ENCODE assay signal across 8 cellular contexts in the genomic region with DNA sequence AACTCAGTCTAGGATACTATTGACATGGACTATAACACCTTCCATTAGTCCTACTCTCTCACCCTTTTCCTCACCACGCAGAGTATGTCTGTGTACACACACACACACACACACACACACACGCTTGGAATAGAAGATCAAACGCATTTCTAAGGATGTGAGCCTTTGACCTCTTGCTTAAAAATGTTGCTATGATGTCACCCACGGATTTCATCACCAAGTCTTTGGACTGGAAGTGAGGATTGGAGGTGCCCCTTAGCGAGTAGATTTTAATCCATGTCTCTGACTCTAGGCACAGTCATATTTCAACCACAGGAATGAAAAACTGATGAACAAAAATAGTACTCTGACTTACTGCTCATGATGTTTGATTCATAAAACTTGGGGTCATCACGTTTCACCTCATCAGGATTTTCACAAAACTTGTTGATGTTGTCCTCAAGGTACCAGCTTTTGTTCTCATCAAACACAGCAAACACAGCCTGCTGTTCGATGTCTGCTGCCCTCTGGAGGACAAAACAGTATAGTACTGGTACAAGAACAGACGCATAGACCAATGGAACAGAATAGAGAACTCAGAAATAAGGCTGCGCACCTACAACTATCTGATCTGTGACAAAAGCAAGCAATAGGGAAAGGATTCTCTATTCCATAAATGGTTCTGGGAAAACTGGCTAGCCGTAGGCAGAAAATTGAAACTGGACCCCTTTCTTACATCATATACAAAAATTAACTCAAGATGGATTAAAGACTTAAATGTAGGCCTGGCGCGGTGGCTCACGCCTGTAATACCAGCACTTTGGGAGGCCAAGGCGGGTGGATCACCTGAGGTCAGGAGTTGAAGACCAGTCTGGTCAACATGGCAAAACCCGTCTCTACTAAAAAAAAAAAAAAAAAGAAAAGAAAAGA. TPM values are rescaled to one million over a fixed set of nuclear protein-coding genes. Genes with fewer than 3 reads are reported as not detected.
DNase-seq lines count a peak whose midpoint lies in the region; ATAC-seq and TF ChIP-seq lines count a peak whose summit lies in the region.

No MANE protein-coding gene starts in this region.

- H3K4me1 Mint-ChIP-seq in H9, result 0 out of 4 replicates have a peak, but pooled peaks cover 2 to 5% of the 10 kb centered on the region in 2 experiments

- no peak overlapping the region for H3K4ac ChIP-seq in H9 (ENCODE audit: low read depth, low read length)

- H3K4me3 Mint-ChIP-seq in H9, result no peak overlapping the region

- no peaks in the 10 kb centered on the region for H3K23me2 ChIP-seq in H9 (ENCODE audit: insufficient read length, low read depth, low read length, poor library complexity, severe bottlenecking)

- no peaks in the 10 kb centered on the region for H3K27me3 Mint-ChIP-seq in H9 (ENCODE audit: low read depth)

- H3K9me3 ChIP-seq in H9 (ENCODE audit: control insufficient read depth, low read depth, low read length) (no peaks in the 10 kb centered on the region), mammary epithelial cell (replicated peaks; ENCODE audit: insufficient read depth, low read length) (no peaks in the 10 kb centered on the region)

- H2BK12ac ChIP-seq in H9 (ENCODE audit: insufficient read length, low read depth, low read length), result no peak overlapping the region

- H3K4me1 ChIP-seq in H9 (ENCODE audit: insufficient read depth, low read length) (no peaks in the 10 kb centered on the region), mammary epithelial cell (ENCODE audit: insufficient read depth, low read length) (no peaks in the 10 kb centered on the region)

- H2BK5ac ChIP-seq in H9 (ENCODE audit: insufficient read length, low read length), result no peak overlapping the region

- no peak overlapping the region for H3K14ac ChIP-seq in H9 (ENCODE audit: insufficient read depth, low read length)

- H2BK15ac ChIP-seq in H9 (ENCODE audit: low read depth, low read length), result no peak overlapping the region

- H3K27ac ChIP-seq in H9 (ENCODE audit: insufficient read length, low read depth, low read length) (no peak overlapping the region), mammary epithelial cell (ENCODE audit: insufficient read depth, low read depth, low read length) (no peak overlapping the region)

- H4K8ac ChIP-seq in H9 (replicated peaks; ENCODE audit: insufficient read length, low read depth, low read length), result no peak overlapping the region

- H2AFZ ChIP-seq in H9 (ENCODE audit: low read length) (no peak overlapping the region), mammary epithelial cell (ENCODE audit: low read depth, low read length) (no peak overlapping the region)

- H3K4me2 ChIP-seq in H9 (ENCODE audit: insufficient read depth, insufficient read length, low read length) (no peak overlapping the region), mammary epithelial cell (ENCODE audit: insufficient read depth, low read depth, low read length) (no peak overlapping the region)

- TF ChIP-seq CTCF in H9 (conservative IDR thresholded peaks at IDR 0.05) (peak; percentile 85), mammary epithelial cell (conservative IDR thresholded peaks at IDR 0.05 in 1 of 2, IDR thresholded peaks at IDR 0.05 in 1 of 2; ENCODE audit: extremely low read depth in 1 of 2, insufficient read depth in 1 of 2, low read depth in 1 of 2, low read length in 2 of 2) (peak; percentile 76 to 85)

- no peaks in the 10 kb centered on the region for H3K36me3 ChIP-seq in mammary epithelial cell (ENCODE audit: insufficient read depth, low read length)

- no peak overlapping the region for H3T11ph ChIP-seq in H9 (ENCODE audit: low read length)

- no peak overlapping the region for H2BK120ac ChIP-seq in H9 (ENCODE audit: low read depth, low read length, poor library complexity, severe bottlenecking)

- in situ Hi-C loops in mammary epithelial cell (cut with MboI; ENCODE audit: low sequenced_read_pairs in 2 of 2), result loop anchor here (10.0 kb wide), 1 partner anchor 942 kb away; no protein-coding TSS in a partner anchor

- no peak overlapping the region for H3K23ac ChIP-seq in H9 (ENCODE audit: insufficient read length, low read depth, low read length)

- no peak overlapping the region for H2AK5ac ChIP-seq in H9 (ENCODE audit: insufficient read length, low read length)

- no CpG with 5 or more reads among the region's 15 CpGs for WGBS in H9 (ENCODE audit: extremely low coverage, insufficient read length, low lambda C conversion rate)
- 53% methylated on average over 14 of the region's 15 CpGs for WGBS in mammary epithelial cell (ENCODE audit: low coverage, missing lambda C conversion rate)

- no peaks in the 10 kb centered on the region for H3K79me2 ChIP-seq in H9 (ENCODE audit: insufficient read depth, low read length)
- H3K79me2 ChIP-seq in mammary epithelial cell (ENCODE audit: insufficient read depth, low read length), result no peaks in the 10 kb centered on the region

- H3K27me3 ChIP-seq in H9 (ENCODE audit: insufficient read depth, low read length) (no peaks in the 10 kb centered on the region), mammary epithelial cell (ENCODE audit: insufficient read depth, low read length) (no peaks in the 10 kb centered on the region)

- H3K4me3 ChIP-seq in mammary epithelial cell (replicated peaks in 1 of 3; ENCODE audit: insufficient read depth in 1 of 3, low read depth in 2 of 3, low read length in 3 of 3), result no peak overlapping the region

- H2BK20ac ChIP-seq in H9 (ENCODE audit: low read depth, low read length, poor library complexity, severe bottlenecking), result no peak overlapping the region

- H3K56ac ChIP-seq in H9 (ENCODE audit: insufficient read length, low read depth, low read length), result no peak overlapping the region

- H4K91ac ChIP-seq in H9 (ENCODE audit: insufficient read length, low read depth, low read length), result no peak overlapping the region

- H3K79me1 ChIP-seq in H9 (ENCODE audit: insufficient read depth, low read depth, low read length, poor library complexity, severe bottlenecking), result no peaks in the 10 kb centered on the region

- peak; percentile 52 for DNase-seq in DMS79 treated with DMSO at 0.1 percent for 48 hours (lab: John Stamatoyannopoulos, UW)
- DNase-seq in H9, result peak; percentile 49
- DNase-seq in NCI-H1105 treated with DMSO at 0.1 percent for 48 hours (lab: John Stamatoyannopoulos, UW), result peak; percentile 81
- DNase-seq in T-helper 1 cell, result peak in 4 of 5 donors; percentile 19 to 77 (median 42)
- DNase-seq in mammary epithelial cell, result peak; percentile 59
- peak; percentile 70 for DNase-seq in islet precursor cell
- peak; percentile 41 for DNase-seq in stimulated activated CD4-positive, alpha-beta T cell treated with anti-CD3 and anti-CD28 coated beads, Interleukin-2, amount 100 ng/mL, for 4 hours (ENCODE audit: low read depth)

- intact Hi-C loops in mammary epithelial cell (cut with micrococcal nuclease), result loop anchor here (1.0 to 2.0 kb wide), 5 partner anchors 60 to 943 kb away; a partner anchor contains a TSS

- CTCF ChIA-PET in mammary epithelial cell (lab: Charles Lee; ENCODE audit: low non-redundant PET), result no interaction called here

- no peak overlapping the region for H3K27ac Mint-ChIP-seq in H9

- H4K5ac ChIP-seq in H9 (ENCODE audit: insufficient read length, low read depth, low read length), result no peak overlapping the region

- H3K18ac ChIP-seq in H9 (ENCODE audit: insufficient read length, low read depth, low read length), result no peak overlapping the region

- H3K9me3 Mint-ChIP-seq in H9, result no peaks in the 10 kb centered on the region

- dilution Hi-C loops in mammary epithelial cell (cut with HindIII; ENCODE audit: low sequenced_read_pairs), result no loop called here

- H4K20me1 ChIP-seq in H9 (ENCODE audit: control insufficient read depth, insufficient read depth, insufficient read length) (no peaks in the 10 kb centered on the region), mammary epithelial cell (ENCODE audit: insufficient read depth, low read length) (no peaks in the 10 kb centered on the region)

- ATAC-seq in GM18519 (IDR thresholded peaks at IDR 0.05; ENCODE audit: low FRiP score, unreplicated experiment), result no peak

- no TSS peak for BruUV-seq in mammary epithelial cell (replicated peaks; lab: Mats Ljungman, UMichigan)

- H3K36me3 Mint-ChIP-seq in H9 (ENCODE audit: insufficient read depth in 1 of 3, low read depth in 3 of 3), result no peaks in the 10 kb centered on the region

- H3K9ac ChIP-seq in H9 (ENCODE audit: extremely low read depth, insufficient read length, low read length), result no peak overlapping the region
- H3K9ac ChIP-seq in mammary epithelial cell (ENCODE audit: insufficient read depth, low read length), result no peak overlapping the region

RNA-seq across cellular contexts. Expression of a gene that starts 39.9 kb away (rescaled TPM):
- total RNA-seq in H9 (2021) (0.04 TPM in 2 replicates), mammary epithelial cell (not detected)
- 0.01 TPM for polyA plus RNA-seq in mammary epithelial cell
- polyA minus RNA-seq in mammary epithelial cell, result not detected
